Comparison of ENCODE assay signal across 22 cellular contexts in the genomic region with DNA sequence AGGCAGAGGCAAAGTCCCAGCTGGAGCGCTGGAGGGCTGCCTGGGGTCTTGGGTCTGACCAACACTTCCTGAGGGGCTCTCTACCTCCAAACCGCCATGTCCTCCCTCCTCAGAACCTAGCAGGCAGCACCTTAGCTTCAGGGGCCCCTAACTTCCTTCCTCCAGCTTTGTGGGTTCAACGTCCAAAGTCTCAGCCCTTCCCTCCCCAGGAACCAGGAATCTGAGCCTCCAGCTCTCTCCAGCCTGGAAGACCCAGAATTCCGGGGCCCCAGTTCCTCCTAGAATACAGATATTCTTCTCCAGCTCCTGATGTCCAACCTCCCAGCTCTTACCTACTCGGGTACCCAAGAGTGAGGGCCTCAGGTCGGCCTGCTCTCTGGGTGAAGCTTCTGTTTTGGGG. TPM values are rescaled to one million over a fixed set of nuclear protein-coding genes. Genes with fewer than 3 reads are reported as not detected.
DNase-seq lines count a peak whose midpoint lies in the region; ATAC-seq and TF ChIP-seq lines count a peak whose summit lies in the region.
"Had no signal": no experiment of that assay in that cellular context is flagged by ENCODE, and none has a peak within 500 bp of the region (broad histone marks: within the 10 kb centered on the region; RNA-seq: fewer than 3 reads in every experiment).

No MANE protein-coding gene starts in this region.

- 54 to 60% methylated on average over 1 to 6 of the region's 6 CpGs for WGBS in transverse colon (ENCODE audit: low coverage in 1 of 2), 2 donors
- 56 to 69% (median 66%) methylated on average over 4 to 6 of the region's 6 CpGs for WGBS in stomach, 5 donors

- no peaks in the 10 kb centered on the region for H3K36me3 ChIP-seq in colonic mucosa
- no peaks in the 10 kb centered on the region for H3K36me3 ChIP-seq in mucosa of descending colon (ENCODE audit: low read depth)
- H3K36me3 ChIP-seq in transverse colon: no peaks in the 10 kb centered on the region
- no peaks in the 10 kb centered on the region for H3K36me3 ChIP-seq in stomach
- H3K36me3 ChIP-seq: BE2C had no signal

- no peaks in the 10 kb centered on the region for H3K4me1 ChIP-seq in colonic mucosa
- peaks cover 9% of the 10 kb centered on the region for H3K4me1 ChIP-seq in mucosa of descending colon (ENCODE audit: low read depth)
- H3K4me1 ChIP-seq in transverse colon: peaks cover 0 to 23% (median 12%) of the 10 kb centered on the region in 4 donors
- peaks cover 0 to 11% (median 0%) of the 10 kb centered on the region in 4 donors for H3K4me1 ChIP-seq in stomach
- H3K4me1 ChIP-seq: BE2C had no signal

- TF ChIP-seq EP300 in transverse colon (IDR thresholded peaks at IDR 0.05; ENCODE audit: low read depth) (no peak), stomach (IDR thresholded peaks at IDR 0.05) (no peak)

- peak overlapping the region in 1 of 2 donors; percentile 50 for H3K9ac ChIP-seq in colonic mucosa (ENCODE audit: low read depth in 2 of 2, low read length in 2 of 2)
- H3K9ac ChIP-seq: SK-N-SH had no signal

- peak; percentile 44 for DNase-seq in HT-29 (ENCODE audit: low spot score)
- DNase-seq in colonic mucosa: peak; percentile 41
- DNase-seq in mucosa of descending colon: peak in 1 of 3 donors; percentile 47
- peak; percentile 41 for DNase-seq in transverse colon
- no peak for DNase-seq in activated CD4-positive, CD25-positive, alpha-beta regulatory T cell (lab: John Stamatoyannopoulos, UW)
- no peak for DNase-seq in KG1 (lab: John Stamatoyannopoulos, UW)
- no peak for DNase-seq in stomach
- DNase-seq: BE2C; CD4-positive, alpha-beta memory T cell; DMS153; KBM-7; MV-4-11; NCI-H1105 treated with DMSO at 0.1 percent for 48 hours; NCI-H2029 treated with DMSO at 0.1 percent for 48 hours; NCI-H226; NCI-H510A treated with DMSO at 0.1 percent for 48 hours; NCI-H748 treated with DMSO at 0.1 percent for 48 hours; SIG-M5; SK-N-SH had no signal

- TF ChIP-seq POLR2A in transverse colon (IDR thresholded peaks at IDR 0.05) (no peak), stomach (IDR thresholded peaks at IDR 0.05) (no peak)

- TF ChIP-seq CTCF in colonic mucosa (IDR thresholded peaks at IDR 0.05) (no peak), mucosa of descending colon (IDR thresholded peaks at IDR 0.05) (no peak), transverse colon (IDR thresholded peaks at IDR 0.05) (no peak), stomach (IDR thresholded peaks at IDR 0.05) (no peak)

- intact Hi-C loops in colonic mucosa (cut with DNase I) (no loop called here), mucosa of descending colon (cut with DNase I, micrococcal nuclease) (no loop called here), transverse colon (cut with DNase I; ENCODE audit: low total_unique reads) (no loop called here), stomach (cut with DNase I; ENCODE audit: low total_unique reads) (no loop called here)

- H3K27ac ChIP-seq in colonic mucosa (peak overlapping the region; percentile 52), transverse colon (peak overlapping the region; percentile 2 to 57 (median 52)), stomach (no peak overlapping the region)

- H3K4me3 ChIP-seq in colonic mucosa (peak overlapping the region; percentile 10), mucosa of descending colon (no peak overlapping the region), transverse colon (peak overlapping the region in 1 of 4 donors; percentile 16), stomach (no peak overlapping the region)

- peak; percentile 84 for ATAC-seq in mucosa of descending colon

- no peaks in the 10 kb centered on the region for H3K9me3 ChIP-seq in colonic mucosa
- H3K9me3 ChIP-seq in mucosa of descending colon: no peaks in the 10 kb centered on the region
- no peaks in the 10 kb centered on the region for H3K9me3 ChIP-seq in transverse colon
- no peaks in the 10 kb centered on the region for H3K9me3 ChIP-seq in stomach
- H3K9me3 ChIP-seq: BE2C, SK-N-SH had no signal

- in situ Hi-C loops in transverse colon (cut with MboI; ENCODE audit: low pct_ligation_motif_present in 1 of 4, low pct_unique_long_range_greater_than_20kb in 1 of 4, low sequenced_read_pairs in 3 of 4): no loop called here

- H3K27me3 ChIP-seq in colonic mucosa: no peaks in the 10 kb centered on the region
- no peaks in the 10 kb centered on the region for H3K27me3 ChIP-seq in transverse colon
- peaks cover 0 to 28% (median 3%) of the 10 kb centered on the region in 3 donors for H3K27me3 ChIP-seq in stomach
- H3K27me3 ChIP-seq: BE2C had no signal

RNA-seq across cellular contexts. Expression of a gene that starts 3.7 kb away (rescaled TPM):
- total RNA-seq in HT-29 (2014; rRNA removed; shearing (Covaris generic)): 12.5 and 19.7 TPM in 2 replicates
- total RNA-seq in colonic mucosa (10 to 100 TPM in 1 of 2 donors, 1 to 10 TPM in 1; 9.7 to 47.2 TPM), mucosa of descending colon (10 to 100 TPM; 31.6 to 62.1 (median 36.4) TPM), transverse colon (100 to 1,000 TPM in 1 of 4 donors, 10 to 100 TPM in 3; 26.5 to 135 (median 57.4) TPM), stomach (10 to 100 TPM in 1 of 5 donors, 1 to 10 TPM in 2, not detected in 2; 1.3 to 15.8 (median 3.3) TPM)
- under 1 TPM; 0.18 to 0.92 (median 0.87) TPM for polyA plus RNA-seq in stomach
- total RNA-seq: A673, Daoy, H4 had no signal
- polyA plus RNA-seq: CD4-positive, alpha-beta memory T cell; SK-N-SH had no signal

RNA-seq across cellular contexts. Expression of a gene that starts 18.2 kb away (rescaled TPM):
- total RNA-seq in HT-29 (2014; rRNA removed; shearing (Covaris generic)): 86.3 and 96.2 TPM in 2 replicates
- 10 to 100 TPM; 14.9 to 24.9 TPM for total RNA-seq in colonic mucosa
- 10 to 100 TPM; 14.7 to 19.3 (median 16.5) TPM for total RNA-seq in mucosa of descending colon
- total RNA-seq in transverse colon: 10 to 100 TPM; 27.8 to 80.8 (median 31.3) TPM
- total RNA-seq in stomach: 100 to 1,000 TPM in 2 of 5 donors, 10 to 100 TPM in 2, 1 to 10 TPM in 1; 4.1 to 122 (median 27.7) TPM
- polyA plus RNA-seq in stomach: 1 to 10 TPM; 2.7 to 7.4 (median 5.5) TPM

RNA-seq across cellular contexts. Expression of a gene that starts 33.1 kb away (rescaled TPM):
- total RNA-seq in HT-29 (2014; rRNA removed; shearing (Covaris generic)): 0.92 and 2.7 TPM in 2 replicates
- total RNA-seq in colonic mucosa (10 to 100 TPM; 12.9 to 15.2 TPM), mucosa of descending colon (10 to 100 TPM; 16.6 to 30.0 (median 17.2) TPM), transverse colon (10 to 100 TPM in 3 of 4 donors, 1 to 10 TPM in 1; 4.0 to 58.7 (median 21.0) TPM), stomach (10 to 100 TPM in 1 of 5 donors, not detected in 4; 18.2 TPM)
- under 1 TPM in 2 of 3 donors, not detected in 1; 0.19 to 0.93 TPM for polyA plus RNA-seq in stomach
- total RNA-seq: A673, Daoy had no signal
- polyA plus RNA-seq: CD4-positive, alpha-beta memory T cell had no signal

RNA-seq across cellular contexts. Expression of a gene that starts 37.7 kb away (rescaled TPM):
- 0.37 and 1.9 TPM in 2 replicates for total RNA-seq in HT-29 (2014; rRNA removed; shearing (Covaris generic))
- total RNA-seq in colonic mucosa (1 to 10 TPM in 1 of 2 donors, under 1 TPM in 1; 0.59 to 2.3 TPM), mucosa of descending colon (10 to 100 TPM in 1 of 3 donors, 1 to 10 TPM in 2; 1.6 to 18.1 (median 1.9) TPM), transverse colon (10 to 100 TPM in 1 of 4 donors, 1 to 10 TPM in 3; 1.4 to 17.6 (median 4.7) TPM), stomach (10 to 100 TPM in 2 of 5 donors, 1 to 10 TPM in 1, not detected in 2; 5.7 to 67.7 (median 45.1) TPM)
- 1 to 10 TPM; 1.5 to 5.0 (median 2.4) TPM for polyA plus RNA-seq in stomach
- polyA plus RNA-seq: CD4-positive, alpha-beta memory T cell had no signal

RNA-seq across cellular contexts. Expression of a gene that starts 41.6 kb away (rescaled TPM):
- 173 and 177 TPM in 2 replicates for total RNA-seq in HT-29 (2014; rRNA removed; shearing (Covaris generic))
- total RNA-seq in colonic mucosa (10 to 100 TPM; 29.0 to 82.3 TPM), mucosa of descending colon (10 to 100 TPM; 25.6 to 36.0 (median 29.5) TPM), transverse colon (10 to 100 TPM in 3 of 4 donors, 1 to 10 TPM in 1; 4.5 to 98.7 (median 27.0) TPM), stomach (10 to 100 TPM in 3 of 5 donors, 1 to 10 TPM in 2; 5.3 to 69.2 (median 14.9) TPM)
- 10 to 100 TPM; 27.5 to 40.2 (median 32.6) TPM for polyA plus RNA-seq in stomach

Comparison
In these comparisons a context has a peak if more than half of its experiments do, and no peak if none do; other contexts are left out.
1. DNase-seq: peak in HT-29 (single experiment), colonic mucosa (single experiment) and transverse colon (single experiment); none in activated CD4-positive, CD25-positive, alpha-beta regulatory T cell (0 of 4), KG1 (single experiment) and stomach (single experiment).
2. H3K27ac ChIP-seq: peak in colonic mucosa (single experiment) and transverse colon (4 of 4); none in stomach (0 of 5).